In genomic region chr3:132317229-132317948, GRCh38 we compare ENCODE assay signal across 1 cellular context.
A peak's percentile ranks its signal among the peaks of the same experiment; 100 is the strongest.
TF ChIP-seq lines count a peak whose summit lies in the region.

Gene ACP3 (plus strand): TSS chr3:132317407. CDS start chr3:132317457, 50 bp downstream.

TF ChIP-seq in HEK293, 187 proteins besides CTCF, POLR2A, EP300 and RAD21 (continued from another document):
- TF ChIP-seq PRDM2 (tag by site-specific recombination; IDR thresholded peaks at IDR 0.05; ENCODE audit: borderline replicate concordance) = no peak
- no peak for TF ChIP-seq ZNF645 (tag by site-specific recombination; IDR thresholded peaks at IDR 0.05)
- TF ChIP-seq PRDM6 (tag by site-specific recombination; IDR thresholded peaks at IDR 0.05) = peak; percentile 97
- no peak for TF ChIP-seq HOXC10 (CRISPR knock-in tag; IDR thresholded peaks at IDR 0.05)
- TF ChIP-seq ZNF510 (tag by site-specific recombination; IDR thresholded peaks at IDR 0.05; ENCODE audit: insufficient replicate concordance) = no peak
- TF ChIP-seq ZNF121 (tag by site-specific recombination; IDR thresholded peaks at IDR 0.05) = no peak
